17 cellular contexts compared by ENCODE assay signal in genomic region chr16:85483424-85483823, GRCh38.
DNase-seq lines count a peak whose midpoint lies in the region; TF ChIP-seq lines count a peak whose summit lies in the region.
"Had no signal": no experiment of that assay in that cellular context is flagged by ENCODE, and none has a peak within 500 bp of the region (broad histone marks: within the 10 kb centered on the region; RNA-seq: fewer than 3 reads in every experiment).

No MANE protein-coding gene starts in this region.

- no peaks in the 10 kb centered on the region for H3K9me3 Mint-ChIP-seq in chondrocyte (ENCODE audit: low read depth)
- no peaks in the 10 kb centered on the region for H3K9me3 Mint-ChIP-seq in endodermal cell
- H3K9me3 Mint-ChIP-seq: activated CD4-positive, alpha-beta memory T cell treated with anti-CD3 and anti-CD28 coated beads, Interleukin-2, amount 10 ng/mL, durations not matched to agents 7 days and 5 days; activated T-cell treated with anti-CD3 and anti-CD28 coated beads, Interleukin-2, amount 50 U/mL, for 72 hours had no signal

- H3K9ac ChIP-seq in endodermal cell (ENCODE audit: extremely low read depth, low read length, poor library complexity, severe bottlenecking) = no peak overlapping the region

- TF ChIP-seq CTCF in chondrocyte (IDR thresholded peaks at IDR 0.05) = no peak
- no peak for TF ChIP-seq CTCF in endodermal cell (conservative IDR thresholded peaks at IDR 0.05)

- H3K27me3 Mint-ChIP-seq in chondrocyte (ENCODE audit: low read depth) (peaks cover 3% of the 10 kb centered on the region), endodermal cell (ENCODE audit: insufficient read depth) (no peaks in the 10 kb centered on the region)
- H3K27me3 Mint-ChIP-seq: activated CD4-positive, alpha-beta memory T cell treated with anti-CD3 and anti-CD28 coated beads, Interleukin-2, amount 10 ng/mL, durations not matched to agents 7 days and 5 days; activated naive CD8-positive, alpha-beta T cell had no signal

- 85 to 90% methylated on average over 13 to 19 of the region's 19 CpGs for WGBS in endodermal cell (ENCODE audit: insufficient coverage in 1 of 2, insufficient read length in 1 of 2), 2 experiments

- no peaks in the 10 kb centered on the region for H3K27me3 ChIP-seq in endodermal cell (ENCODE audit: control insufficient read depth, insufficient read depth, low read length, poor library complexity, severe bottlenecking)
- H3K27me3 ChIP-seq: colonic mucosa, spleen had no signal

- no peak overlapping the region for H3K4me3 ChIP-seq in endodermal cell (ENCODE audit: low read length)
- H3K4me3 ChIP-seq: colonic mucosa, spleen had no signal

- H3K4me1 Mint-ChIP-seq in chondrocyte (ENCODE audit: low read depth) (peaks cover 12% of the 10 kb centered on the region), endodermal cell (peaks cover 3% of the 10 kb centered on the region)
- H3K4me1 Mint-ChIP-seq: activated CD4-positive, alpha-beta memory T cell treated with anti-CD3 and anti-CD28 coated beads, Interleukin-2, amount 10 ng/mL, durations not matched to agents 7 days and 5 days had no signal

- H3K36me3 ChIP-seq in endodermal cell (ENCODE audit: control insufficient read depth, insufficient read depth, low read length) = no peaks in the 10 kb centered on the region
- H3K36me3 ChIP-seq: colonic mucosa, spleen had no signal

- peak; percentile 54 for DNase-seq in DMS79 (lab: John Stamatoyannopoulos, UW)
- DNase-seq in NCI-H1436 treated with DMSO at 0.1 percent for 48 hours (lab: John Stamatoyannopoulos, UW) = peak; percentile 44
- peak; percentile 44 for DNase-seq in NCI-H524 treated with DMSO at 0.1 percent for 48 hours (lab: John Stamatoyannopoulos, UW)
- DNase-seq in left kidney (ENCODE audit: low read depth, low spot score) = peak; percentile 96
- no peak for DNase-seq in chondrocyte (ENCODE audit: low spot score)
- no peak for DNase-seq in activated CD8-positive, alpha-beta memory T cell treated with anti-CD3 and anti-CD28 coated beads, Interleukin-2, amount 50 U/mL, for 48 hours
- no peak for DNase-seq in endodermal cell
- no peak for DNase-seq in epidermal melanocyte (ENCODE audit: insufficient read length, low spot score)
- DNase-seq: activated CD4-positive, alpha-beta memory T cell treated with anti-CD3 and anti-CD28 coated beads, Interleukin-2, amount 10 ng/mL, durations not matched to agents 7 days and 5 days; activated T-cell treated with anti-CD3 and anti-CD28 coated beads, Interleukin-2, amount 50 U/mL, for 72 hours; colonic mucosa; foreskin keratinocyte; MV-4-11; spleen; stimulated activated CD8-positive, alpha-beta memory T cell treated with anti-CD3 and anti-CD28 coated beads, Interleukin-4, amount 100 ng/mL, for 48 hours; substantia nigra had no signal

- H3K4me3 Mint-ChIP-seq in chondrocyte (ENCODE audit: unreplicated experiment) = no peak overlapping the region
- no peak overlapping the region for H3K4me3 Mint-ChIP-seq in endodermal cell
- H3K4me3 Mint-ChIP-seq: activated CD4-positive, alpha-beta memory T cell treated with anti-CD3 and anti-CD28 coated beads, Interleukin-2, amount 10 ng/mL, durations not matched to agents 7 days and 5 days; activated naive CD8-positive, alpha-beta T cell; activated T-cell treated with anti-CD3 and anti-CD28 coated beads, Interleukin-2, amount 50 U/mL, for 72 hours had no signal

- H3K36me3 Mint-ChIP-seq in chondrocyte (ENCODE audit: low read depth) (no peaks in the 10 kb centered on the region), endodermal cell (ENCODE audit: low read depth) (no peaks in the 10 kb centered on the region)
- H3K36me3 Mint-ChIP-seq: activated naive CD8-positive, alpha-beta T cell had no signal

- no peak overlapping the region for H3K27ac Mint-ChIP-seq in chondrocyte (ENCODE audit: unreplicated experiment)
- H3K27ac Mint-ChIP-seq in endodermal cell = no peak overlapping the region
- H3K27ac Mint-ChIP-seq: activated CD4-positive, alpha-beta memory T cell treated with anti-CD3 and anti-CD28 coated beads, Interleukin-2, amount 10 ng/mL, durations not matched to agents 7 days and 5 days; activated naive CD8-positive, alpha-beta T cell; activated T-cell treated with anti-CD3 and anti-CD28 coated beads, Interleukin-2, amount 50 U/mL, for 72 hours had no signal

- no peaks in the 10 kb centered on the region for H3K9me3 ChIP-seq in endodermal cell (ENCODE audit: control insufficient read depth, low read length)
- H3K9me3 ChIP-seq: colonic mucosa, spleen had no signal

- no peaks in the 10 kb centered on the region for H3K4me1 ChIP-seq in endodermal cell (ENCODE audit: control insufficient read depth, insufficient read depth, low read length)
- H3K4me1 ChIP-seq: foreskin keratinocyte had no signal

- no peak overlapping the region for H3K27ac ChIP-seq in endodermal cell (ENCODE audit: low read depth, low read length)
- H3K27ac ChIP-seq: colonic mucosa, foreskin keratinocyte, spleen had no signal

Comparison
In these comparisons a context has a peak if more than half of its experiments do, and no peak if none do; other contexts are left out.
1. DNase-seq: peak in DMS79 (single experiment), NCI-H1436 treated with DMSO at 0.1 percent for 48 hours (single experiment), NCI-H524 treated with DMSO at 0.1 percent for 48 hours (single experiment) and left kidney (single experiment); none in chondrocyte (single experiment), activated CD8-positive, alpha-beta memory T cell treated with anti-CD3 and anti-CD28 coated beads, Interleukin-2, amount 50 U/mL, for 48 hours (single experiment), endodermal cell (single experiment) and epidermal melanocyte (single experiment).